Comparison of ENCODE assay signal across 1 cellular context in genomic region chr3:178084938-178085816, GRCh38.
TF ChIP-seq lines count a peak whose summit lies in the region.

No MANE protein-coding gene starts in this region.

TF ChIP-seq in HEK293, 187 proteins besides CTCF, POLR2A, EP300 and RAD21 (continued from another document):
- TF ChIP-seq, protein P1, sequence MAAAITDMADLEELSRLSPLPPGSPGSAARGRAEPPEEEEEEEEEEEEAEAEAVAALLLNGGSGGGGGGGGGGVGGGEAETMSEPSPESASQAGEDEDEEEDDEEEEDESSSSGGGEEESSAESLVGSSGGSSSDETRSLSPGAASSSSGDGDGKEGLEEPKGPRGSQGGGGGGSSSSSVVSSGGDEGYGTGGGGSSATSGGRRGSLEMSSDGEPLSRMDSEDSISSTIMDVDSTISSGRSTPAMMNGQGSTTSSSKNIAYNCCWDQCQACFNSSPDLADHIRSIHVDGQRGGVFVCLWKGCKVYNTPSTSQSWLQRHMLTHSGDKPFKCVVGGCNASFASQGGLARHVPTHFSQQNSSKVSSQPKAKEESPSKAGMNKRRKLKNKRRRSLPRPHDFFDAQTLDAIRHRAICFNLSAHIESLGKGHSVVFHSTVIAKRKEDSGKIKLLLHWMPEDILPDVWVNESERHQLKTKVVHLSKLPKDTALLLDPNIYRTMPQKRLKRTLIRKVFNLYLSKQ (tag by site-specific recombination; IDR thresholded peaks at IDR 0.05; ENCODE audit: borderline replicate concordance) = no peak
- TF ChIP-seq, protein P2, sequence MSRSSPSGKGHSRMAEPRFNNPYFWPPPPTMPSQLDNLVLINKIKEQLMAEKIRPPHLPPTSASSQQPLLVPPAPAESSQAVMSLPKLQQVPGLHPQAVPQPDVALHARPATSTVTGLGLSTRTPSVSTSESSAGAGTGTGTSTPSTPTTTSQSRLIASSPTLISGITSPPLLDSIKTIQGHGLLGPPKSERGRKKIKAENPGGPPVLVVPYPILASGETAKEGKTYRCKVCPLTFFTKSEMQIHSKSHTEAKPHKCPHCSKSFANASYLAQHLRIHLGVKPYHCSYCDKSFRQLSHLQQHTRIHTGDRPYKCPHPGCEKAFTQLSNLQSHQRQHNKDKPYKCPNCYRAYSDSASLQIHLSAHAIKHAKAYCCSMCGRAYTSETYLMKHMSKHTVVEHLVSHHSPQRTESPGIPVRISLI (tag by site-specific recombination; IDR thresholded peaks at IDR 0.05) = no peak
- TF ChIP-seq ZNF513 (tag by site-specific recombination; IDR thresholded peaks at IDR 0.05) (no peak), ZNF555 (tag by site-specific recombination; conservative IDR thresholded peaks at IDR 0.05) (no peak), ZNF174 (tag by site-specific recombination; IDR thresholded peaks at IDR 0.05) (no peak), ZNF48 (tag by site-specific recombination; IDR thresholded peaks at IDR 0.05) (no peak), ZNF596 (tag by site-specific recombination; IDR thresholded peaks at IDR 0.05) (no peak), ZNF560 (tag by site-specific recombination; IDR thresholded peaks at IDR 0.05; ENCODE audit: borderline replicate concordance) (no peak), ZNF529 (tag by site-specific recombination; IDR thresholded peaks at IDR 0.05; ENCODE audit: insufficient replicate concordance) (no peak), BCL11A (tag by site-specific recombination; IDR thresholded peaks at IDR 0.05; ENCODE audit: low read depth) (no peak), TRIM28 (IDR thresholded peaks at IDR 0.05; ENCODE audit: borderline replicate concordance, low read length) (peak; percentile 29; the same call in 1 of the 2 replicates), ZNF785 (tag by site-specific recombination; IDR thresholded peaks at IDR 0.05) (no peak)
